Comparison of ENCODE assay signal across 40 cellular contexts in the genomic region with DNA sequence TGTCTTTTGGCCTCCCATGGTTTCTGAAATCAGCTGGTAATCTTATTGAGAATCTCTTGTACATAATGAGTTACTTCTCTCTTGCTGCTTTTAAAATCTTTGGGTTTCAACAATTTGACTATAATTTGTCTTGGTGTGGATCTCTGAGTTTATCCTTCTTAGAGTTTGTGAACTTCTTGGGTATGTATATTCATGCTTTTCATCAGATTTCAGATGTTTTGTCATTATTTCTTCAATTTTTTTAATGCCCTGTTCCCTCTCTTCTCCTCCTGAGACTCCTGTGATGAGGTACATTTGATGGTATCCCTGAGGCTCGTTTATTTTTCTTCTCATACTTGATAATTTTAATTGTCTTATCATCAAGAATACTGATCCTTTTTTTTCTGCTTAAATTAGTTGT. TPM values are rescaled to one million over a fixed set of nuclear protein-coding genes. Genes with fewer than 3 reads are reported as not detected.
"Had no signal": no experiment of that assay in that cellular context is flagged by ENCODE, and none has a peak within 500 bp of the region (broad histone marks: within the 10 kb centered on the region; RNA-seq: fewer than 3 reads in every experiment).

No MANE protein-coding gene starts in this region.

- FAIRE-seq: astrocyte, TTC549 had no signal

- H3K4me1 Mint-ChIP-seq: activated B cell treated with CpG ODN at 0.5 μM for 24 hours; activated CD4-positive, alpha-beta T cell treated with anti-CD3 and anti-CD28 coated beads, Interleukin-2, amount 10 ng/mL, durations not matched to agents 24 days and 14 days; activated naive CD8-positive, alpha-beta T cell treated with anti-CD3 and anti-CD28 coated beads for 36 hours; activated T-helper 17 cell treated with anti-CD3 and anti-CD28 coated beads, Interleukin-2, amount 50 U/mL, for 72 hours; T-cell had no signal

- H3K4me1 ChIP-seq: adrenal gland, breast epithelium had no signal

- ATAC-seq: activated CD8-positive, alpha-beta T cell treated with anti-CD3 and anti-CD28 coated beads for 36 hours; activated naive CD4-positive, alpha-beta T cell treated with anti-CD3 and anti-CD28 coated beads, Interleukin-2, amount 50 U/mL, for 72 hours; activated T-cell treated with anti-CD3 and anti-CD28 coated beads, Interleukin-2, amount 50 U/mL, for 4 hours; activated T-cell treated with anti-CD3 and anti-CD28 coated beads, Interleukin-2, amount 50 U/mL, for 72 hours; activated T-helper 17 cell treated with anti-CD3 and anti-CD28 coated beads, Interleukin-2, amount 50 U/mL, for 72 hours; body of pancreas; T-cell had no signal

- DNase-seq: activated B cell treated with CpG ODN at 0.5 μM for 24 hours; activated CD4-positive, alpha-beta memory T cell treated with anti-CD3 and anti-CD28 coated beads for 36 hours; activated CD4-positive, alpha-beta T cell treated with anti-CD3 and anti-CD28 coated beads for 4 hours; activated CD4-positive, alpha-beta T cell treated with anti-CD3 and anti-CD28 coated beads, Interleukin-2, amount 10 ng/mL, durations not matched to agents 24 days and 14 days; activated CD4-positive, alpha-beta T cell treated with anti-CD3 and anti-CD28 coated beads, Interleukin-2, amount 50 U/mL, for 1 hour; activated CD4-positive, alpha-beta T cell treated with anti-CD3 and anti-CD28 coated beads, Interleukin-2, amount 50 U/mL, for 4 hours; activated CD4-positive, CD25-positive, alpha-beta regulatory T cell treated with anti-CD3 and anti-CD28 coated beads, Interleukin-2, amount 50 U/mL, for 72 hours; activated CD8-positive, alpha-beta memory T cell treated with anti-CD3 and anti-CD28 coated beads, Interleukin-2, amount 50 U/mL, for 4 hours; activated CD8-positive, alpha-beta T cell treated with anti-CD3 and anti-CD28 coated beads for 36 hours; activated effector memory CD4-positive, alpha-beta T cell treated with anti-CD3 and anti-CD28 coated beads, Interleukin-2, amount 50 U/mL, for 16 hours; activated gamma-delta T cell treated with Interleukin-2 at 50 U/mL for 16 hours; activated naive CD4-positive, alpha-beta T cell; activated naive CD4-positive, alpha-beta T cell treated with anti-CD3 and anti-CD28 coated beads for 36 hours; activated naive CD4-positive, alpha-beta T cell treated with anti-CD3 and anti-CD28 coated beads, Interleukin-2, amount 50 U/mL, for 16 hours; activated naive CD8-positive, alpha-beta T cell treated with anti-CD3 and anti-CD28 coated beads for 36 hours; activated T-cell treated with anti-CD3 and anti-CD28 coated beads for 4 hours; activated T-cell treated with anti-CD3 and anti-CD28 coated beads, Interleukin-2, amount 50 U/mL, for 1 hour; activated T-cell treated with anti-CD3 and anti-CD28 coated beads, Interleukin-2, amount 50 U/mL, for 4 hours; activated T-cell treated with anti-CD3 and anti-CD28 coated beads, Interleukin-2, amount 50 U/mL, for 72 hours; adrenal gland; amniotic stem cell; aorta; body of pancreas; brain microvascular endothelial cell; central memory CD4-positive, alpha-beta T cell; T-cell; T-helper 2 cell; T-helper 9 cell had no signal

- H3K9me3 ChIP-seq: adrenal gland, body of pancreas, breast epithelium had no signal

- H3K27ac Mint-ChIP-seq: activated B cell treated with CpG ODN at 0.5 μM for 24 hours; activated CD4-positive, alpha-beta memory T cell treated with anti-CD3 and anti-CD28 coated beads for 36 hours; activated CD4-positive, alpha-beta T cell treated with anti-CD3 and anti-CD28 coated beads, Interleukin-2, amount 10 ng/mL, durations not matched to agents 24 days and 14 days; activated CD8-positive, alpha-beta T cell treated with anti-CD3 and anti-CD28 coated beads for 36 hours; activated naive CD4-positive, alpha-beta T cell treated with anti-CD3 and anti-CD28 coated beads for 36 hours; activated naive CD4-positive, alpha-beta T cell treated with anti-CD3 and anti-CD28 coated beads, Interleukin-2, amount 50 U/mL, for 72 hours; activated naive CD8-positive, alpha-beta T cell treated with anti-CD3 and anti-CD28 coated beads for 36 hours; activated T-cell treated with anti-CD3 and anti-CD28 coated beads, Interleukin-2, amount 50 U/mL, for 72 hours; activated T-helper 1 cell treated with anti-CD3 and anti-CD28 coated beads, Interleukin-12 subunit alpha, Interleukin-12 subunit beta, Interleukin-2, Interleukin-4 antibody, amounts not matched to agents 30 ng/mL and 10 ng/mL and 1 ng/mL, durations not matched to agents 14 hours and 24 hours and 36 hours; activated T-helper 17 cell treated with anti-CD3 and anti-CD28 coated beads, Interleukin-2, amount 50 U/mL, for 72 hours; T-cell; T-helper 2 cell treated with Interferon-gamma antibody and Interleukin-4, amounts not matched to agents 5 μg/mL and 100 μg/mL, for 36 hours had no signal

- H3K4me3 ChIP-seq: adrenal gland, body of pancreas, breast epithelium had no signal

- H3K27me3 ChIP-seq: adrenal gland, body of pancreas, breast epithelium had no signal

- H3K36me3 ChIP-seq: adrenal gland, brain microvascular endothelial cell, breast epithelium had no signal

- H3K4me3 Mint-ChIP-seq: activated B cell treated with CpG ODN at 0.5 μM for 24 hours; activated CD4-positive, alpha-beta memory T cell treated with anti-CD3 and anti-CD28 coated beads for 36 hours; activated CD4-positive, alpha-beta T cell treated with anti-CD3 and anti-CD28 coated beads, Interleukin-2, amount 10 ng/mL, durations not matched to agents 24 days and 14 days; activated CD8-positive, alpha-beta T cell treated with anti-CD3 and anti-CD28 coated beads for 36 hours; activated naive CD4-positive, alpha-beta T cell treated with anti-CD3 and anti-CD28 coated beads for 36 hours; activated naive CD8-positive, alpha-beta T cell treated with anti-CD3 and anti-CD28 coated beads for 36 hours; activated T-cell treated with anti-CD3 and anti-CD28 coated beads, Interleukin-2, amount 50 U/mL, for 4 hours; activated T-cell treated with anti-CD3 and anti-CD28 coated beads, Interleukin-2, amount 50 U/mL, for 72 hours; activated T-helper 1 cell treated with anti-CD3 and anti-CD28 coated beads, Interleukin-12 subunit alpha, Interleukin-12 subunit beta, Interleukin-2, Interleukin-4 antibody, amounts not matched to agents 30 ng/mL and 10 ng/mL and 1 ng/mL, durations not matched to agents 14 hours and 24 hours and 36 hours; activated T-helper 17 cell treated with anti-CD3 and anti-CD28 coated beads, Interleukin-2, amount 50 U/mL, for 72 hours; T-cell; T-helper 2 cell treated with Interferon-gamma antibody and Interleukin-4, amounts not matched to agents 5 μg/mL and 100 μg/mL, for 36 hours had no signal

- H3K36me3 Mint-ChIP-seq: activated CD4-positive, alpha-beta memory T cell treated with anti-CD3 and anti-CD28 coated beads for 36 hours; activated naive CD4-positive, alpha-beta T cell treated with anti-CD3 and anti-CD28 coated beads, Interleukin-2, amount 50 U/mL, for 72 hours; activated naive CD8-positive, alpha-beta T cell treated with anti-CD3 and anti-CD28 coated beads for 36 hours; T-cell had no signal

- H3K27ac ChIP-seq: adrenal gland, body of pancreas, brain microvascular endothelial cell, breast epithelium, VCaP had no signal

RNA-seq across cellular contexts. Expression of a gene that starts 2.2 kb away (rescaled TPM):
- total RNA-seq: activated B cell treated with CpG ODN at 0.5 μM for 24 hours; activated CD4-positive, alpha-beta memory T cell treated with anti-CD3 and anti-CD28 coated beads for 36 hours; activated CD4-positive, alpha-beta T cell treated with anti-CD3 and anti-CD28 coated beads, Interleukin-2, amount 10 ng/mL, durations not matched to agents 24 days and 14 days; activated CD8-positive, alpha-beta memory T cell treated with anti-CD3 and anti-CD28 coated beads for 36 hours; activated CD8-positive, alpha-beta T cell treated with anti-CD3 and anti-CD28 coated beads for 36 hours; activated naive CD4-positive, alpha-beta T cell treated with anti-CD3 and anti-CD28 coated beads for 36 hours; activated naive CD4-positive, alpha-beta T cell treated with anti-CD3 and anti-CD28 coated beads, Interleukin-2, amount 50 U/mL, for 72 hours; activated naive CD8-positive, alpha-beta T cell treated with anti-CD3 and anti-CD28 coated beads for 36 hours; activated T-cell treated with anti-CD3 and anti-CD28 coated beads, Interleukin-2, amount 50 U/mL, for 4 hours; activated T-cell treated with anti-CD3 and anti-CD28 coated beads, Interleukin-2, amount 50 U/mL, for 72 hours; activated T-helper 1 cell treated with anti-CD3 and anti-CD28 coated beads, Interleukin-12 subunit alpha, Interleukin-12 subunit beta, Interleukin-2, Interleukin-4 antibody, amounts not matched to agents 30 ng/mL and 10 ng/mL and 1 ng/mL, durations not matched to agents 14 hours and 24 hours and 36 hours; activated T-helper 17 cell treated with anti-CD3 and anti-CD28 coated beads, Interleukin-2, amount 50 U/mL, for 72 hours; astrocyte; cerebellum; T-helper 1 cell treated with Interleukin-12 subunit alpha and Interleukin-12 subunit beta and Interleukin-4 antibody, amounts not matched to agents 30 ng/mL and 1 ng/mL, for 36 hours had no signal

RNA-seq across cellular contexts. Expression of a gene that starts 21.1 kb away (rescaled TPM):
- total RNA-seq: activated B cell treated with CpG ODN at 0.5 μM for 24 hours; activated CD4-positive, alpha-beta memory T cell treated with anti-CD3 and anti-CD28 coated beads for 36 hours; activated CD4-positive, alpha-beta T cell treated with anti-CD3 and anti-CD28 coated beads, Interleukin-2, amount 10 ng/mL, durations not matched to agents 24 days and 14 days; activated CD8-positive, alpha-beta memory T cell treated with anti-CD3 and anti-CD28 coated beads for 36 hours; activated CD8-positive, alpha-beta T cell treated with anti-CD3 and anti-CD28 coated beads for 36 hours; activated naive CD4-positive, alpha-beta T cell treated with anti-CD3 and anti-CD28 coated beads for 36 hours; activated naive CD4-positive, alpha-beta T cell treated with anti-CD3 and anti-CD28 coated beads, Interleukin-2, amount 50 U/mL, for 72 hours; activated naive CD8-positive, alpha-beta T cell treated with anti-CD3 and anti-CD28 coated beads for 36 hours; activated T-cell treated with anti-CD3 and anti-CD28 coated beads, Interleukin-2, amount 50 U/mL, for 72 hours; activated T-helper 1 cell treated with anti-CD3 and anti-CD28 coated beads, Interleukin-12 subunit alpha, Interleukin-12 subunit beta, Interleukin-2, Interleukin-4 antibody, amounts not matched to agents 30 ng/mL and 10 ng/mL and 1 ng/mL, durations not matched to agents 14 hours and 24 hours and 36 hours; activated T-helper 17 cell treated with anti-CD3 and anti-CD28 coated beads, Interleukin-2, amount 50 U/mL, for 72 hours; astrocyte; body of pancreas; cerebellum; T-cell; T-helper 1 cell treated with Interleukin-12 subunit alpha and Interleukin-12 subunit beta and Interleukin-4 antibody, amounts not matched to agents 30 ng/mL and 1 ng/mL, for 36 hours had no signal

RNA-seq across cellular contexts. Expression of a gene that starts 49.7 kb away (rescaled TPM):
- total RNA-seq: activated B cell treated with CpG ODN at 0.5 μM for 24 hours; aorta; body of pancreas; breast epithelium; cardiac septum; cerebellum; T-cell; T-helper 1 cell treated with Interleukin-12 subunit alpha and Interleukin-12 subunit beta and Interleukin-4 antibody, amounts not matched to agents 30 ng/mL and 1 ng/mL, for 36 hours had no signal
- polyA plus RNA-seq: aorta had no signal
